19 cellular contexts compared by ENCODE assay signal in the genomic region with DNA sequence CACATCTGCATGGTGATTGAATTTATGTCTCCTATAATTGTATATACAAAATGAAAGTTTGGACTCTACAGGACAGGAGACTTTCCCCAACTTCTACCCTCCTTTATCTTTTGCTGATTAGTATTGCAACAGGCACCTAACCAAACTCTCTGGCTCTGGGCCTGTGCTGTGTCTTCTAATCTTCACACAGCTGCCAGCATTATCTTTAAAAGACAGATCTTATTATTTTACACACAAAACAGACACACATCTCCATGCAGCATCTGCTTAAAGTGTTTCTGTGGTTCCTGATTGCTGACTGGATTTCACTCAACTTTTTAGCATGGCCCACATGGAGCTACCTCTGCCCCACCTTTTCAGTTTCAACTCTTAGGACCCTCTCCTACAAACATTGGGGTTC.
"Had no signal": no experiment of that assay in that cellular context is flagged by ENCODE, and none has a peak within 500 bp of the region (broad histone marks: within the 10 kb centered on the region; RNA-seq: fewer than 3 reads in every experiment).

No MANE protein-coding gene starts in this region.

- H3K4me3 Mint-ChIP-seq: dendritic cell treated with granulocyte-macrophage colony-stimulating factor and Interleukin-4, amounts not matched to agents 40 ng/mL and 50 ng/mL, for 4 days; naive thymus-derived CD8-positive, alpha-beta T cell; stimulated activated naive B cell treated with anti-CD40 and anti-IgM and Interleukin-4, amounts not matched to agents 10 μg/mL and 1 μg/mL and 100 μg/mL, for 72 hours; stimulated activated naive CD8-positive, alpha-beta T cell treated with anti-CD3 and anti-CD28 coated beads, Interleukin-15, amount 100 ng/mL, for 72 hours had no signal

- H3K9me3 ChIP-seq: heart left ventricle, mucosa of descending colon, neutrophil, right atrium auricular region, sigmoid colon, testis, tibial nerve, upper lobe of right lung, vagina had no signal

- H3K4me1 ChIP-seq: right atrium auricular region, sigmoid colon, testis, tibial nerve, upper lobe of right lung, vagina had no signal

- H3K4me1 Mint-ChIP-seq: naive thymus-derived CD8-positive, alpha-beta T cell; stimulated activated naive CD8-positive, alpha-beta T cell treated with anti-CD3 and anti-CD28 coated beads, Interleukin-15, amount 100 ng/mL, for 72 hours had no signal

- H3K4me3 ChIP-seq: heart left ventricle, mucosa of descending colon, right atrium auricular region, sigmoid colon, skin epidermis, testis, tibial nerve, upper lobe of right lung, vagina had no signal

- H3K36me3 ChIP-seq: heart left ventricle, neutrophil, right atrium auricular region, sigmoid colon, tibial nerve, upper lobe of right lung, vagina had no signal

- DNase-seq: heart left ventricle; hippocampal formation; kidney glomerular epithelial cell; mucosa of descending colon; naive thymus-derived CD8-positive, alpha-beta T cell; posterior cingulate gyrus; sigmoid colon; stimulated activated CD4-positive, alpha-beta T cell treated with anti-CD3 and anti-CD28 coated beads, Interleukin-2, amount 100 ng/mL, for 24 hours; stimulated activated CD4-positive, alpha-beta T cell treated with anti-CD3 and anti-CD28 coated beads, Interleukin-4, amount 100 ng/mL, for 4 hours; stimulated activated naive B cell treated with anti-CD40 and anti-IgM and Interleukin-4, amounts not matched to agents 10 μg/mL and 1 μg/mL and 100 μg/mL, for 72 hours; stimulated activated naive CD8-positive, alpha-beta T cell treated with anti-CD3 and anti-CD28 coated beads, Interleukin-15, amount 100 ng/mL, for 72 hours; testis; upper lobe of right lung had no signal

- H3K27me3 Mint-ChIP-seq: stimulated activated naive B cell treated with anti-CD40 and anti-IgM and Interleukin-4, amounts not matched to agents 10 μg/mL and 1 μg/mL and 100 μg/mL, for 72 hours had no signal

- H3K9me3 Mint-ChIP-seq: dendritic cell treated with granulocyte-macrophage colony-stimulating factor and Interleukin-4, amounts not matched to agents 40 ng/mL and 50 ng/mL, for 4 days; naive thymus-derived CD8-positive, alpha-beta T cell; stimulated activated naive B cell treated with anti-CD40 and anti-IgM and Interleukin-4, amounts not matched to agents 10 μg/mL and 1 μg/mL and 100 μg/mL, for 72 hours; stimulated activated naive CD8-positive, alpha-beta T cell treated with anti-CD3 and anti-CD28 coated beads, Interleukin-15, amount 100 ng/mL, for 72 hours had no signal

- H3K27me3 ChIP-seq: neutrophil, right atrium auricular region, sigmoid colon, testis, tibial nerve, upper lobe of right lung, vagina had no signal

- H3K36me3 Mint-ChIP-seq: naive thymus-derived CD8-positive, alpha-beta T cell; stimulated activated naive B cell treated with anti-CD40 and anti-IgM and Interleukin-4, amounts not matched to agents 10 μg/mL and 1 μg/mL and 100 μg/mL, for 72 hours had no signal

- ATAC-seq: heart left ventricle; mucosa of descending colon; naive thymus-derived CD8-positive, alpha-beta T cell; stimulated activated naive CD8-positive, alpha-beta T cell treated with anti-CD3 and anti-CD28 coated beads, Interleukin-15, amount 100 ng/mL, for 72 hours; upper lobe of right lung had no signal

- H3K27ac Mint-ChIP-seq: dendritic cell treated with granulocyte-macrophage colony-stimulating factor and Interleukin-4, amounts not matched to agents 40 ng/mL and 50 ng/mL, for 4 days; naive thymus-derived CD8-positive, alpha-beta T cell; stimulated activated naive B cell treated with anti-CD40 and anti-IgM and Interleukin-4, amounts not matched to agents 10 μg/mL and 1 μg/mL and 100 μg/mL, for 72 hours; stimulated activated naive CD8-positive, alpha-beta T cell treated with anti-CD3 and anti-CD28 coated beads, Interleukin-15, amount 100 ng/mL, for 72 hours had no signal
